Comparison of ENCODE assay signal across 1 cellular context in the genomic region with DNA sequence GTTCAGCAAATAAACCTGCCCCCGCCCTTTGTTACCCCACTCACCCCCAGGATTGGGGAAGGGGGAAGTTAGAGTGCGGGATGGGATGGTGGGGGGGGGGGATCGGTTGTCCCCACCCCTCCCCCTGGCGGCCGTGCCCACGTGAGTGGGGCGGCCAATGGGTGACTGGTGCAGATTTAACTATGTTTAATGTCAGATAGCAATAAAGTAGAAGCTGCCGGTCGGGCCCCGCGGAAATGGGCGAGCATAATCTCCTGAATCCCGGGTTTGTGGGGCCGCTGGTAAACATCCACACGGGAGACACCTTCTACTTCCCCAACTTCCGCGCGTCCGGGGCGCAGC.
TF ChIP-seq lines count a peak whose summit lies in the region.

A gene with protein sequence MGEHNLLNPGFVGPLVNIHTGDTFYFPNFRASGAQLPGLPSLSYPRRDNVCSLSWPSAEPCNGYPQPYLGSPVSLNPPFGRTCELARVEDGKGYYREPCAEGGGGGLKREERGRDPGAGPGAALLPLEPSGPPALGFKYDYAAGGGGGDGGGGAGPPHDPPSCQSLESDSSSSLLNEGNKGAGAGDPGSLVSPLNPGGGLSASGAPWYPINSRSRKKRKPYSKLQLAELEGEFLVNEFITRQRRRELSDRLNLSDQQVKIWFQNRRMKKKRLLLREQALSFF (plus strand): TSS at position 210 of the 342 bp plus-strand sequence. CDS start 27 bp downstream, at position 237.

TF ChIP-seq in H1, 55 proteins besides CTCF, POLR2A, EP300 and RAD21:
- no peak for TF ChIP-seq FOSL1 (IDR thresholded peaks at IDR 0.05; ENCODE audit: insufficient read depth, low read depth, low read length)
- TF ChIP-seq SUZ12 (IDR thresholded peaks at IDR 0.05; ENCODE audit: low read length) = no peak
- TF ChIP-seq SIN3A (conservative IDR thresholded peaks at IDR 0.05 in 1 of 2, IDR thresholded peaks at IDR 0.05 in 1 of 2; ENCODE audit: low read depth in 1 of 2, low read length in 2 of 2) = no peak
- no peak for TF ChIP-seq SP2 (IDR thresholded peaks at IDR 0.05; ENCODE audit: low read length)
- TF ChIP-seq, protein P1, sequence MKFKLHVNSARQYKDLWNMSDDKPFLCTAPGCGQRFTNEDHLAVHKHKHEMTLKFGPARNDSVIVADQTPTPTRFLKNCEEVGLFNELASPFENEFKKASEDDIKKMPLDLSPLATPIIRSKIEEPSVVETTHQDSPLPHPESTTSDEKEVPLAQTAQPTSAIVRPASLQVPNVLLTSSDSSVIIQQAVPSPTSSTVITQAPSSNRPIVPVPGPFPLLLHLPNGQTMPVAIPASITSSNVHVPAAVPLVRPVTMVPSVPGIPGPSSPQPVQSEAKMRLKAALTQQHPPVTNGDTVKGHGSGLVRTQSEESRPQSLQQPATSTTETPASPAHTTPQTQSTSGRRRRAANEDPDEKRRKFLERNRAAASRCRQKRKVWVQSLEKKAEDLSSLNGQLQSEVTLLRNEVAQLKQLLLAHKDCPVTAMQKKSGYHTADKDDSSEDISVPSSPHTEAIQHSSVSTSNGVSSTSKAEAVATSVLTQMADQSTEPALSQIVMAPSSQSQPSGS (IDR thresholded peaks at IDR 0.05; ENCODE audit: low read length) = no peak
- TF ChIP-seq EZH2 (IDR thresholded peaks at IDR 0.05; ENCODE audit: low read depth, low read length, severe bottlenecking) = no peak
- no peak for TF ChIP-seq PHF8 (conservative IDR thresholded peaks at IDR 0.05; ENCODE audit: low read depth, low read length)
- TF ChIP-seq GABPA (IDR thresholded peaks at IDR 0.05; ENCODE audit: borderline replicate concordance, insufficient read depth, low read length) = no peak
- TF ChIP-seq, protein P2, sequence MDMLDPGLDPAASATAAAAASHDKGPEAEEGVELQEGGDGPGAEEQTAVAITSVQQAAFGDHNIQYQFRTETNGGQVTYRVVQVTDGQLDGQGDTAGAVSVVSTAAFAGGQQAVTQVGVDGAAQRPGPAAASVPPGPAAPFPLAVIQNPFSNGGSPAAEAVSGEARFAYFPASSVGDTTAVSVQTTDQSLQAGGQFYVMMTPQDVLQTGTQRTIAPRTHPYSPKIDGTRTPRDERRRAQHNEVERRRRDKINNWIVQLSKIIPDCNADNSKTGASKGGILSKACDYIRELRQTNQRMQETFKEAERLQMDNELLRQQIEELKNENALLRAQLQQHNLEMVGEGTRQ (IDR thresholded peaks at IDR 0.05; ENCODE audit: low read length) = no peak; the same call in 1 of the 2 replicates
- TF ChIP-seq SP4 (IDR thresholded peaks at IDR 0.05; ENCODE audit: low read length) = no peak
- TF ChIP-seq HDAC2 (IDR thresholded peaks at IDR 0.05; ENCODE audit: borderline replicate concordance in 1 of 2, low read depth in 2 of 2, low read length in 2 of 2) = no peak
- TF ChIP-seq CHD2 (IDR thresholded peaks at IDR 0.05; ENCODE audit: low read length) = no peak
- TF ChIP-seq GTF2F1 (IDR thresholded peaks at IDR 0.05; ENCODE audit: borderline replicate concordance, low read depth, low read length) = no peak
